10 cellular contexts compared by ENCODE assay signal in genomic region chr14:22547309-22547947, GRCh38. TPM values are rescaled to one million over a fixed set of nuclear protein-coding genes. Genes with fewer than 3 reads are reported as not detected.
DNase-seq lines count a peak whose midpoint lies in the region; ATAC-seq and TF ChIP-seq lines count a peak whose summit lies in the region.
"Had no signal": no experiment of that assay in that cellular context is flagged by ENCODE, and none has a peak within 500 bp of the region (broad histone marks: within the 10 kb centered on the region; RNA-seq: fewer than 3 reads in every experiment).

No MANE protein-coding gene starts in this region.

- TF ChIP-seq EP300 in transverse colon (IDR thresholded peaks at IDR 0.05; ENCODE audit: low read depth) = no peak

- H3K27me3 ChIP-seq in breast epithelium (no peaks in the 10 kb centered on the region), mammary epithelial cell (ENCODE audit: insufficient read depth, low read length) (no peaks in the 10 kb centered on the region), ascending aorta (no peaks in the 10 kb centered on the region), mesendoderm (ENCODE audit: insufficient read depth, low read length, poor library complexity) (no peaks in the 10 kb centered on the region), transverse colon (no peaks in the 10 kb centered on the region)

- peak overlapping the region; percentile 74 for H3K56ac ChIP-seq in mesendoderm (ENCODE audit: low read length)

- in situ Hi-C loops in mammary epithelial cell (cut with MboI; ENCODE audit: low sequenced_read_pairs in 2 of 2) (no loop called here), transverse colon (cut with MboI; ENCODE audit: low pct_ligation_motif_present in 1 of 4, low pct_unique_long_range_greater_than_20kb in 1 of 4, low sequenced_read_pairs in 3 of 4) (no loop called here)

- CTCF ChIA-PET in mammary epithelial cell (lab: Charles Lee; ENCODE audit: low non-redundant PET) = no interaction called here

- TF ChIP-seq POLR2A in breast epithelium (IDR thresholded peaks at IDR 0.05) (no peak), transverse colon (IDR thresholded peaks at IDR 0.05) (no peak)

- H3K4me3 ChIP-seq in breast epithelium (no peak overlapping the region), mammary epithelial cell (replicated peaks in 1 of 3; ENCODE audit: insufficient read depth in 1 of 3, low read depth in 2 of 3, low read length in 3 of 3) (no peak overlapping the region), ascending aorta (no peak overlapping the region), mesendoderm (ENCODE audit: low read length) (no peak overlapping the region), transverse colon (no peak overlapping the region)
- H3K4me3 ChIP-seq: cardiac muscle cell had no signal

- ATAC-seq in HG03139 (IDR thresholded peaks at IDR 0.05; ENCODE audit: unreplicated experiment) = no peak

- DNase-seq in breast epithelium (ENCODE audit: low spot score in 2 of 2) (no peak), mammary epithelial cell (no peak), ascending aorta (ENCODE audit: low spot score in 2 of 2) (peak in 1 of 2 donors; percentile 66), mesendoderm (no peak), transverse colon (no peak), D341Med (ENCODE audit: low spot score) (no peak), inferior parietal cortex (ENCODE audit: extremely low spot score) (no peak)
- DNase-seq: glutamatergic neuron had no signal

- H3K9me3 ChIP-seq in breast epithelium = no peaks in the 10 kb centered on the region
- H3K9me3 ChIP-seq in mammary epithelial cell (replicated peaks; ENCODE audit: insufficient read depth, low read length) = no peaks in the 10 kb centered on the region
- H3K9me3 ChIP-seq in ascending aorta = no peaks in the 10 kb centered on the region
- no peaks in the 10 kb centered on the region for H3K9me3 ChIP-seq in transverse colon

- H3K36me3 ChIP-seq in breast epithelium (no peaks in the 10 kb centered on the region), mammary epithelial cell (ENCODE audit: insufficient read depth, low read length) (no peaks in the 10 kb centered on the region), ascending aorta (no peaks in the 10 kb centered on the region), mesendoderm (ENCODE audit: control insufficient read depth, insufficient read depth, low read length) (no peaks in the 10 kb centered on the region), transverse colon (no peaks in the 10 kb centered on the region)
- H3K36me3 ChIP-seq: cardiac muscle cell had no signal

- peak overlapping the region; percentile 1 for H2BK5ac ChIP-seq in mesendoderm (ENCODE audit: low read length)

- intact Hi-C loops in breast epithelium (cut with DNase I; ENCODE audit: low total_unique reads) = no loop called here
- intact Hi-C loops in mammary epithelial cell (cut with micrococcal nuclease) = no loop called here
- intact Hi-C loops in ascending aorta (cut with DNase I) = no loop called here
- intact Hi-C loops in transverse colon (cut with DNase I; ENCODE audit: low total_unique reads) = no loop called here

- no peak overlapping the region for H2BK120ac ChIP-seq in mesendoderm (ENCODE audit: low read depth, low read length)

- no peaks in the 10 kb centered on the region for H3K79me2 ChIP-seq in mammary epithelial cell (ENCODE audit: insufficient read depth, low read length)
- H3K79me2 ChIP-seq in mesendoderm (ENCODE audit: control insufficient read depth, insufficient read depth, low read length) = no peaks in the 10 kb centered on the region

- H3K4me2 ChIP-seq in mammary epithelial cell (ENCODE audit: insufficient read depth, low read depth, low read length) = no peak overlapping the region
- no peak overlapping the region for H3K4me2 ChIP-seq in mesendoderm (ENCODE audit: low read length)

- H4K5ac ChIP-seq in mesendoderm (ENCODE audit: low read length) = no peak overlapping the region

- H2AFZ ChIP-seq in mammary epithelial cell (ENCODE audit: low read depth, low read length) = no peak overlapping the region

- H3K4me1 ChIP-seq in breast epithelium (no peaks in the 10 kb centered on the region), mammary epithelial cell (ENCODE audit: insufficient read depth, low read length) (peaks cover 3% of the 10 kb centered on the region), ascending aorta (peaks cover 3 to 13% of the 10 kb centered on the region in 2 donors), mesendoderm (ENCODE audit: control insufficient read depth, low read depth, low read length) (peaks cover 14% of the 10 kb centered on the region), transverse colon (peaks cover 4 to 34% (median 15%) of the 10 kb centered on the region in 4 donors)

- H2BK15ac ChIP-seq in mesendoderm (replicated peaks; ENCODE audit: low read depth) = no peak overlapping the region

- TF ChIP-seq CTCF in breast epithelium (IDR thresholded peaks at IDR 0.05) (no peak), mammary epithelial cell (conservative IDR thresholded peaks at IDR 0.05 in 1 of 2, IDR thresholded peaks at IDR 0.05 in 1 of 2; ENCODE audit: extremely low read depth in 1 of 2, insufficient read depth in 1 of 2, low read depth in 1 of 2, low read length in 2 of 2) (no peak), ascending aorta (IDR thresholded peaks at IDR 0.05) (no peak), transverse colon (IDR thresholded peaks at IDR 0.05) (no peak)

- H3K27ac ChIP-seq in breast epithelium (peak overlapping the region; percentile 33 to 79), mammary epithelial cell (ENCODE audit: insufficient read depth, low read depth, low read length) (no peak overlapping the region), ascending aorta (peak overlapping the region; percentile 14 to 68), mesendoderm (ENCODE audit: low read depth, low read length) (peak overlapping the region; percentile 38), transverse colon (peak overlapping the region; percentile 51 to 71 (median 66))
- H3K27ac ChIP-seq: cardiac muscle cell had no signal

- peak overlapping the region; percentile 94 for H2AK5ac ChIP-seq in mesendoderm (ENCODE audit: low read length)

- no TSS peak for BruUV-seq in mammary epithelial cell (replicated peaks; lab: Mats Ljungman, UMichigan)

- H3K18ac ChIP-seq in mesendoderm (ENCODE audit: low read length) = no peak overlapping the region

- H3K4ac ChIP-seq in mesendoderm (ENCODE audit: low read depth, low read length) = peak overlapping the region; percentile 49

- dilution Hi-C loops in mammary epithelial cell (cut with HindIII; ENCODE audit: low sequenced_read_pairs) = no loop called here

- H3K9ac ChIP-seq in mammary epithelial cell (ENCODE audit: insufficient read depth, low read length) = no peak overlapping the region
- H3K9ac ChIP-seq in mesendoderm (ENCODE audit: low read length) = no peak overlapping the region

- no peak overlapping the region for H3K23ac ChIP-seq in mesendoderm (ENCODE audit: low read length)

- 94% methylated on average over 9 of the region's 9 CpGs for WGBS in mammary epithelial cell (ENCODE audit: low coverage, missing lambda C conversion rate)
- WGBS in mesendoderm (ENCODE audit: extremely low coverage, insufficient coverage, low lambda C conversion rate) = no CpG with 5 or more reads among the region's 9 CpGs
- WGBS in transverse colon (ENCODE audit: low coverage in 1 of 2), 2 donors = 56% methylated on average over 9 of the region's 9 CpGs; no CpG with 5 or more reads in 1 of the 2 donors

- H4K8ac ChIP-seq in mesendoderm (ENCODE audit: low read depth, low read length) = no peak overlapping the region

- H4K20me1 ChIP-seq in mammary epithelial cell (ENCODE audit: insufficient read depth, low read length) = no peaks in the 10 kb centered on the region

- no peaks in the 10 kb centered on the region for H3K79me1 ChIP-seq in mesendoderm (ENCODE audit: low read length)

RNA-seq across cellular contexts. Expression of gene DAD1, which starts 41.6 kb away (rescaled TPM):
- total RNA-seq in breast epithelium (100 to 1,000 TPM; 192 to 238 (median 202) TPM), mammary epithelial cell (100 to 1,000 TPM; 154 to 169 TPM), ascending aorta (186 TPM), transverse colon (100 to 1,000 TPM in 3 of 4 donors, 10 to 100 TPM in 1; 31.4 to 154 (median 141) TPM)
- polyA plus RNA-seq in mammary epithelial cell = 324 TPM
- 197 TPM for polyA minus RNA-seq in mammary epithelial cell
- 168 TPM for polyA plus RNA-seq in mesendoderm (2013, experiment 1 of 2)
- polyA plus RNA-seq in mesendoderm (2013, experiment 2 of 2) = 167 TPM

RNA-seq across cellular contexts. Expression of gene ABHD4, which starts 50.7 kb away (rescaled TPM):
- total RNA-seq in breast epithelium (10 to 100 TPM; 22.1 to 41.6 (median 25.2) TPM), mammary epithelial cell (10 to 100 TPM; 16.7 to 20.5 TPM), ascending aorta (33.5 TPM), transverse colon (10 to 100 TPM; 17.5 to 41.1 (median 23.1) TPM)
- 12.0 TPM for polyA plus RNA-seq in mammary epithelial cell
- polyA minus RNA-seq in mammary epithelial cell = 16.5 TPM
- polyA plus RNA-seq in mesendoderm (2013, experiment 1 of 2) = 35.9 TPM
- 31.8 TPM for polyA plus RNA-seq in mesendoderm (2013, experiment 2 of 2)
